8 cellular contexts compared by ENCODE assay signal in genomic region chr5:146751781-146752401, GRCh38.
DNase-seq lines count a peak whose midpoint lies in the region; ATAC-seq and TF ChIP-seq lines count a peak whose summit lies in the region.

No MANE protein-coding gene starts in this region.

- peaks cover 18% of the 10 kb centered on the region for H3K36me3 Mint-ChIP-seq in activated CD4-positive, alpha-beta T cell treated with anti-CD3 and anti-CD28 coated beads, Interleukin-2, amount 10 ng/mL, durations not matched to agents 7 days and 5 days (ENCODE audit: low read depth)
- no peaks in the 10 kb centered on the region for H3K36me3 Mint-ChIP-seq in progenitor cell of endocrine pancreas (ENCODE audit: insufficient read depth)

- H3K4me3 ChIP-seq in neural cell (ENCODE audit: low read length), result no peak overlapping the region
- no peak overlapping the region for H3K4me3 ChIP-seq in heart left ventricle

- no peak for TF ChIP-seq RAD21 in neural cell (conservative IDR thresholded peaks at IDR 0.05)

- H3K27me3 Mint-ChIP-seq in activated CD4-positive, alpha-beta T cell treated with anti-CD3 and anti-CD28 coated beads, Interleukin-2, amount 10 ng/mL, durations not matched to agents 7 days and 5 days, result no peaks in the 10 kb centered on the region
- peaks cover 6% of the 10 kb centered on the region for H3K27me3 Mint-ChIP-seq in progenitor cell of endocrine pancreas

- H3K4me1 ChIP-seq in heart left ventricle, result peaks cover 0 to 10% (median 0%) of the 10 kb centered on the region in 12 donors

- peaks cover 26% of the 10 kb centered on the region for H3K9me3 Mint-ChIP-seq in activated CD4-positive, alpha-beta T cell treated with anti-CD3 and anti-CD28 coated beads, Interleukin-2, amount 10 ng/mL, durations not matched to agents 7 days and 5 days
- peaks cover 4% of the 10 kb centered on the region for H3K9me3 Mint-ChIP-seq in progenitor cell of endocrine pancreas (ENCODE audit: low read depth)

- no peaks in the 10 kb centered on the region for H4K20me1 ChIP-seq in neural cell (ENCODE audit: insufficient read depth)

- no peak overlapping the region for H2AFZ ChIP-seq in neural cell (ENCODE audit: low read depth, low read length)

- H3K27me3 ChIP-seq in neural cell (ENCODE audit: insufficient read depth, low read depth, low read length) (no peaks in the 10 kb centered on the region), heart left ventricle (no peaks in the 10 kb centered on the region)

- ATAC-seq in GM18873 (IDR thresholded peaks at IDR 0.05; ENCODE audit: low FRiP score, unreplicated experiment), result peak; percentile 98
- peak; percentile 91 for ATAC-seq in HG02973 (IDR thresholded peaks at IDR 0.05; ENCODE audit: unreplicated experiment)
- no peak for ATAC-seq in heart left ventricle

- H3F3A ChIP-seq in neural cell (ENCODE audit: insufficient read depth, low read length, poor library complexity, severe bottlenecking), result no peaks in the 10 kb centered on the region

- H3K4me2 ChIP-seq in neural cell (ENCODE audit: low read length), result no peak overlapping the region

- H3K9me3 ChIP-seq in neural cell (ENCODE audit: low read length) (no peaks in the 10 kb centered on the region), heart left ventricle (peaks cover 0 to 10% (median 2%) of the 10 kb centered on the region in 12 donors)

- intact Hi-C loops in heart left ventricle (cut with DNase I), result no loop called here

- H3K4me1 Mint-ChIP-seq in activated CD4-positive, alpha-beta T cell treated with anti-CD3 and anti-CD28 coated beads, Interleukin-2, amount 10 ng/mL, durations not matched to agents 7 days and 5 days, result peaks cover 40% of the 10 kb centered on the region
- H3K4me1 Mint-ChIP-seq in progenitor cell of endocrine pancreas (ENCODE audit: low read depth), result peaks cover 8% of the 10 kb centered on the region

- DNase-seq in activated CD4-positive, alpha-beta T cell treated with anti-CD3 and anti-CD28 coated beads, Interleukin-2, amount 10 ng/mL, durations not matched to agents 7 days and 5 days, result peak; percentile 81
- DNase-seq in progenitor cell of endocrine pancreas (ENCODE audit: low spot score, unreplicated experiment) (no peak), heart left ventricle (no peak), NCI-H748 treated with DMSO at 0.1 percent for 48 hours (lab: John Stamatoyannopoulos, UW) (no peak), cerebellar nuclear complex (lab: John Stamatoyannopoulos, UW) (no peak)

- no peak overlapping the region for H3K9ac ChIP-seq in neural cell (ENCODE audit: low read length)

- H3K27ac Mint-ChIP-seq in activated CD4-positive, alpha-beta T cell treated with anti-CD3 and anti-CD28 coated beads, Interleukin-2, amount 10 ng/mL, durations not matched to agents 7 days and 5 days, result peak overlapping the region; percentile 95
- no peak overlapping the region for H3K27ac Mint-ChIP-seq in progenitor cell of endocrine pancreas

- H3K9me2 ChIP-seq in neural cell (ENCODE audit: insufficient read depth, low read length), result no peaks in the 10 kb centered on the region

- no peak for TF ChIP-seq POLR2A in heart left ventricle (IDR thresholded peaks at IDR 0.05)

- POLR2A ChIA-PET in activated CD4-positive, alpha-beta T cell treated with anti-CD3 and anti-CD28 coated beads, Interleukin-2, amount 10 ng/mL, durations not matched to agents 7 days and 5 days (lab: Charles Lee), result no interaction called here

- H3K4me3 Mint-ChIP-seq in activated CD4-positive, alpha-beta T cell treated with anti-CD3 and anti-CD28 coated beads, Interleukin-2, amount 10 ng/mL, durations not matched to agents 7 days and 5 days, result peak overlapping the region; percentile 49
- H3K4me3 Mint-ChIP-seq in progenitor cell of endocrine pancreas (ENCODE audit: low read depth), result no peak overlapping the region

- CTCF ChIA-PET in activated CD4-positive, alpha-beta T cell treated with anti-CD3 and anti-CD28 coated beads, Interleukin-2, amount 10 ng/mL, durations not matched to agents 7 days and 5 days (lab: Charles Lee), result interaction anchor here (0.6 kb wide), 1 partner anchor 54 kb away, joined by 3 read pairs; no protein-coding TSS in a partner anchor

- TF ChIP-seq CTCF in neural cell (IDR thresholded peaks at IDR 0.05; ENCODE audit: poor library complexity, severe bottlenecking) (no peak), progenitor cell of endocrine pancreas (IDR thresholded peaks at IDR 0.05; ENCODE audit: unreplicated experiment) (no peak), heart left ventricle (IDR thresholded peaks at IDR 0.05) (no peak)

- 76 to 81% (median 77%) methylated on average over 3 of the region's 3 CpGs for WGBS in heart left ventricle, 4 donors

- TF ChIP-seq EP300 in neural cell (conservative IDR thresholded peaks at IDR 0.05; ENCODE audit: poor library complexity, severe bottlenecking), result no peak

- H3K79me2 ChIP-seq in neural cell (replicated peaks; ENCODE audit: insufficient read depth, low read length), result no peaks in the 10 kb centered on the region

- H3K27ac ChIP-seq in neural cell (ENCODE audit: low read length) (peak overlapping the region; percentile 74), heart left ventricle (peak overlapping the region in 1 of 12 donors; percentile 66)

- H3K36me3 ChIP-seq in neural cell (ENCODE audit: insufficient read depth, low read length) (peaks cover 5% of the 10 kb centered on the region), heart left ventricle (no peaks in the 10 kb centered on the region)

TF ChIP-seq in neural cell, 6 proteins besides CTCF, POLR2A, EP300 and RAD21:
- TF ChIP-seq POLR2AphosphoS5 (IDR thresholded peaks at IDR 0.05) (no peak), REST (IDR thresholded peaks at IDR 0.05; ENCODE audit: borderline replicate concordance) (no peak), TAF1 (IDR thresholded peaks at IDR 0.05; ENCODE audit: low read depth) (no peak), EZH2 (IDR thresholded peaks at IDR 0.05; ENCODE audit: borderline replicate concordance, insufficient read depth, low read length, poor library complexity, severe bottlenecking) (no peak), SMC3 (conservative IDR thresholded peaks at IDR 0.05; ENCODE audit: poor library complexity) (no peak), MXI1 (conservative IDR thresholded peaks at IDR 0.05; ENCODE audit: poor library complexity, severe bottlenecking) (no peak)

Comparison
In these comparisons a context has a peak if more than half of its experiments do, and no peak if none do; other contexts are left out.
1. ATAC-seq: peak in GM18873 (single experiment) and HG02973 (single experiment); none in heart left ventricle (0 of 4).